In the genomic region with DNA sequence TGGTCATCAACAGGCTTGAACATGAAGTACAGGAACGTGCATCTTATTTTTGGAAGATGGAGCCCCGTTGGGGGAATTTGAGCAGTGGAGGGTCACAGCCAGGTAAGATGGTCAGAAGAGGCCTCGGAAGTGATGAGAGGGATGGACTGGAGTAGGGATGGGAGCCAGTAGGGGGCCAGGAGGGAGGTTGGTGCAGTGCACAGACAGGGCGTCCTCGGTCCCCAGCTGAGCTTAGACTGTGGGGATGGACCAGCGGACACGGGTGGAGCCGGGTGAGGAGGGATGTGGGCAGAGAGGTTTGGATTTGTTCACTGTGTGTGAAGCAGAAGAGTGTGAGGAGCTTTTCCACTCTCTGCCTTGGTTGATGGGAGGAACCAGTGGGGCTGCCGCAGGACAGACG, we compare ENCODE assay signal across 1 cellular context.
TF ChIP-seq lines count a peak whose summit lies in the region.

No MANE protein-coding gene starts in this region.

TF ChIP-seq in K562, 482 proteins besides CTCF, POLR2A, EP300 and RAD21:
- TF ChIP-seq HLTF (IDR thresholded peaks at IDR 0.05), result peak; percentile 17; the same call in 1 of the 2 replicates
- peak; percentile 72 for TF ChIP-seq SNRNP70 (optimal IDR thresholded peaks at IDR 0.05; ENCODE audit: low read depth, low read length)
- TF ChIP-seq FOXM1 (IDR thresholded peaks at IDR 0.05; ENCODE audit: low read depth), result no peak
- TF ChIP-seq FOXM1 (CRISPR knock-in tag; IDR thresholded peaks at IDR 0.05; ENCODE audit: low read depth), result 0 out of 2 replicates have a peak, but pooled peaks have one; percentile 63
- TF ChIP-seq HINFP (tag; conservative IDR thresholded peaks at IDR 0.05; ENCODE audit: low read depth), result no peak
